In the genomic region with DNA sequence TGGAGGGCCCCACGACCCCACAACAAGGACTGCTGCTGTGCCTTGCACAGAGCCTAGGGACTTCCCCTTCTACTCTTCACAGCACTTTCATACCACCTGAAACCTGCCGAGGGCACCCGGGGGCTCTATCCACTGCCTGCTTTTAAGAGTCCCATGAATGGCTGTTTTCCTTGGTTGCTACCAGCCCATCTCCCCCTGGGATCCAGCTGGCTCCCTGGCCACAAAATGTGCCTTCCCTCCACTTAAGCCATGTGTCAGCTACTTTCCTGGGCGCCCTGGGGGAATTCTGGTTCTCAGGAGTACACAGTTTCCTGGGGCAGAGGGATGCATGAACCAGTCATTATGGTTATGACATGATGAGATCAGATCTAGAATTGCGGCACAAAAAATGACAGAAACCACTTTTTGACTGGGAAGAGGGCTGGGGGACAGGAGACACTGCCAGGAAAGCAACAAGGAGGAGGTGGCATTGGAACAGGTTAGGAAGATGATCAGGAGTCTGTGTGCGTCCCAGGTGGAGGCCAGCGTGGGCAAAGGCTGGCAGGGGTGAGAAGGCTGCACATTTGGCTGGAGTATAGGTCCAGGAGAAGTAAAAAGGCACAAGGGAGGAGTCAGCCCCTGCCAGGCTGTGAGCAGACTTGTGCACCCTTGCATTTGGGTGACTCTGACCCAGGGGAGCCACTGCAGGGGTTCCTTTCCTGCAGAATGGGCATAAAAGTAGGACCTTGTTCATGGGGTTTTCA, we compare ENCODE assay signal across 17 cellular contexts. TPM values are rescaled to one million over a fixed set of nuclear protein-coding genes. Genes with fewer than 3 reads are reported as not detected.
DNase-seq lines count a peak whose midpoint lies in the region; ATAC-seq lines count a peak whose summit lies in the region.
"Had no signal": no experiment of that assay in that cellular context is flagged by ENCODE, and none has a peak within 500 bp of the region (broad histone marks: within the 10 kb centered on the region; RNA-seq: fewer than 3 reads in every experiment).

No MANE protein-coding gene starts in this region.

- H3K18ac ChIP-seq in neuronal stem cell (ENCODE audit: low read length) = no peak overlapping the region

- no peak overlapping the region for H3K14ac ChIP-seq in neuronal stem cell (ENCODE audit: low read length)

- H3K27ac ChIP-seq in neuronal stem cell (replicated peaks; ENCODE audit: low read length) = no peak overlapping the region
- H3K27ac ChIP-seq: ascending aorta had no signal

- H3K4me1 ChIP-seq in neuronal stem cell (ENCODE audit: control insufficient read depth in 2 of 2, insufficient read depth in 1 of 2, low read depth in 1 of 2, low read length in 2 of 2) = peaks cover 0 to 7% of the 10 kb centered on the region in 2 donors
- H3K4me1 ChIP-seq: ascending aorta had no signal

- no peak overlapping the region for H3K9ac ChIP-seq in neuronal stem cell (ENCODE audit: low read depth, low read length, poor library complexity)

- H2AFZ ChIP-seq in neuronal stem cell (ENCODE audit: low read length) = no peak overlapping the region

- DNase-seq in activated CD4-positive, alpha-beta T cell treated with anti-CD3 and anti-CD28 coated beads, Interleukin-2, amount 50 U/mL, for 48 hours = peak; percentile 43 to 66
- no peak for DNase-seq in activated CD4-positive, alpha-beta T cell treated with anti-CD3 and anti-CD28 coated beads, Interleukin-2, amount 10 ng/mL, durations not matched to agents 7 days and 5 days
- DNase-seq in neuronal stem cell (ENCODE audit: low spot score) = no peak
- no peak for DNase-seq in T-cell
- DNase-seq: H7, NCI-H1092 treated with DMSO at 0.1 percent for 48 hours, NCI-H510A, RPMI8226, T-helper 9 cell had no signal

- peaks cover 55% of the 10 kb centered on the region for H3K4me1 Mint-ChIP-seq in activated CD4-positive, alpha-beta T cell treated with anti-CD3 and anti-CD28 coated beads, Interleukin-2, amount 10 ng/mL, durations not matched to agents 7 days and 5 days
- H3K4me1 Mint-ChIP-seq in T-helper 1 cell treated with Interleukin-12 subunit alpha and Interleukin-12 subunit beta and Interleukin-4 antibody, amounts not matched to agents 30 μg/mL and 1 μg/mL, for 36 hours (ENCODE audit: low read depth) = peaks cover 57% of the 10 kb centered on the region
- peaks cover 16 to 21% (median 20%) of the 10 kb centered on the region in 3 donors for H3K4me1 Mint-ChIP-seq in T-cell

- peak; percentile 45 for ATAC-seq in GM19035 (IDR thresholded peaks at IDR 0.05; ENCODE audit: unreplicated experiment)
- no peak for ATAC-seq in GM19467 (IDR thresholded peaks at IDR 0.05; ENCODE audit: unreplicated experiment)
- ATAC-seq in T-cell (replicated peaks in 1 of 4) = no peak
- no peak for ATAC-seq in GM21619 (IDR thresholded peaks at IDR 0.05; ENCODE audit: unreplicated experiment)

- H3K36me3 ChIP-seq in neuronal stem cell (replicated peaks in 1 of 2; ENCODE audit: control insufficient read depth in 2 of 2, insufficient read depth in 2 of 2, low read length in 2 of 2) = no peaks in the 10 kb centered on the region
- H3K36me3 ChIP-seq: ascending aorta had no signal

- no peak overlapping the region for H3K4me3 ChIP-seq in neuronal stem cell (ENCODE audit: low read length in 2 of 2)
- H3K4me3 ChIP-seq: ascending aorta, smooth muscle cell had no signal

- peaks cover 5 to 13% of the 10 kb centered on the region in 2 donors for H3K9me3 ChIP-seq in neuronal stem cell (replicated peaks in 1 of 2; ENCODE audit: control insufficient read depth in 2 of 2, insufficient read depth in 1 of 2, low read depth in 1 of 2, low read length in 2 of 2)
- H3K9me3 ChIP-seq: ascending aorta had no signal

- H2BK5ac ChIP-seq in neuronal stem cell (ENCODE audit: low read length) = no peak overlapping the region

- H3K36me3 Mint-ChIP-seq in activated CD4-positive, alpha-beta T cell treated with anti-CD3 and anti-CD28 coated beads, Interleukin-2, amount 10 ng/mL, durations not matched to agents 7 days and 5 days (ENCODE audit: low read depth) = peaks cover 2% of the 10 kb centered on the region
- peaks cover 12% of the 10 kb centered on the region for H3K36me3 Mint-ChIP-seq in T-helper 1 cell treated with Interleukin-12 subunit alpha and Interleukin-12 subunit beta and Interleukin-4 antibody, amounts not matched to agents 30 μg/mL and 1 μg/mL, for 36 hours (ENCODE audit: low read depth)
- no peaks in the 10 kb centered on the region for H3K36me3 Mint-ChIP-seq in T-cell
- H3K36me3 Mint-ChIP-seq: type B pancreatic cell had no signal

- H3K4me3 Mint-ChIP-seq in activated CD4-positive, alpha-beta T cell treated with anti-CD3 and anti-CD28 coated beads, Interleukin-2, amount 10 ng/mL, durations not matched to agents 7 days and 5 days = no peak overlapping the region
- H3K4me3 Mint-ChIP-seq in T-helper 1 cell treated with Interleukin-12 subunit alpha and Interleukin-12 subunit beta and Interleukin-4 antibody, amounts not matched to agents 30 μg/mL and 1 μg/mL, for 36 hours = peak overlapping the region; percentile 2
- no peak overlapping the region for H3K4me3 Mint-ChIP-seq in T-cell
- H3K4me3 Mint-ChIP-seq: type B pancreatic cell had no signal

- H2BK120ac ChIP-seq in neuronal stem cell (ENCODE audit: low read depth, low read length) = no peak overlapping the region

- WGBS in neuronal stem cell (ENCODE audit: extremely low coverage in 2 of 2, insufficient read length in 2 of 2, insufficient replicate concordance in 1 of 2), 2 donors = no CpG with 5 or more reads among the region's 7 CpGs

- H3K27me3 ChIP-seq in neuronal stem cell (ENCODE audit: control insufficient read depth in 3 of 3, insufficient read depth in 3 of 3, low read depth in 1 of 3, low read length in 3 of 3) = peaks cover 20 to 54% (median 33%) of the 10 kb centered on the region in 3 experiments
- H3K27me3 ChIP-seq: ascending aorta had no signal

- H3K4ac ChIP-seq in neuronal stem cell (ENCODE audit: low read length) = no peak overlapping the region

- H2BK15ac ChIP-seq in neuronal stem cell (ENCODE audit: low read length) = no peak overlapping the region

- POLR2A ChIA-PET in activated CD4-positive, alpha-beta T cell treated with anti-CD3 and anti-CD28 coated beads, Interleukin-2, amount 10 ng/mL, durations not matched to agents 7 days and 5 days (lab: Charles Lee) = no interaction called here
- POLR2A ChIA-PET in T-cell (lab: Charles Lee) = interaction anchor here in 1 of 2 donors (0.6 kb wide), 1 partner anchor 9 kb away, joined by 7 read pairs; no protein-coding TSS in a partner anchor

- CTCF ChIA-PET in activated CD4-positive, alpha-beta T cell treated with anti-CD3 and anti-CD28 coated beads, Interleukin-2, amount 10 ng/mL, durations not matched to agents 7 days and 5 days (lab: Charles Lee) = interaction anchor here (0.7 to 3.4 kb wide), 4 partner anchors 11 to 152 kb away, joined by 4 to 16 read pairs (median 6); no protein-coding TSS in a partner anchor
- CTCF ChIA-PET in T-cell (lab: Charles Lee) = no interaction called here

- H3K4me2 ChIP-seq in neuronal stem cell (ENCODE audit: insufficient read depth, low read length, poor library complexity, severe bottlenecking) = no peak overlapping the region
- H3K4me2 ChIP-seq: smooth muscle cell had no signal

- no peak overlapping the region for H2AK5ac ChIP-seq in neuronal stem cell (ENCODE audit: low read depth, low read length)

- no peak overlapping the region for H3K27ac Mint-ChIP-seq in activated CD4-positive, alpha-beta T cell treated with anti-CD3 and anti-CD28 coated beads, Interleukin-2, amount 10 ng/mL, durations not matched to agents 7 days and 5 days
- H3K27ac Mint-ChIP-seq in T-helper 1 cell treated with Interleukin-12 subunit alpha and Interleukin-12 subunit beta and Interleukin-4 antibody, amounts not matched to agents 30 μg/mL and 1 μg/mL, for 36 hours = peak overlapping the region; percentile 62
- H3K27ac Mint-ChIP-seq in T-cell = no peak overlapping the region
- H3K27ac Mint-ChIP-seq: type B pancreatic cell had no signal

- H2BK12ac ChIP-seq in neuronal stem cell (ENCODE audit: low read length) = no peak overlapping the region

- H4K91ac ChIP-seq in neuronal stem cell (ENCODE audit: low read depth, low read length, poor library complexity) = no peak overlapping the region

- H3K27me3 Mint-ChIP-seq in activated CD4-positive, alpha-beta T cell treated with anti-CD3 and anti-CD28 coated beads, Interleukin-2, amount 10 ng/mL, durations not matched to agents 7 days and 5 days = peaks cover 18% of the 10 kb centered on the region
- peaks cover 10% of the 10 kb centered on the region for H3K27me3 Mint-ChIP-seq in T-helper 1 cell treated with Interleukin-12 subunit alpha and Interleukin-12 subunit beta and Interleukin-4 antibody, amounts not matched to agents 30 μg/mL and 1 μg/mL, for 36 hours (ENCODE audit: low read depth)
- H3K27me3 Mint-ChIP-seq in T-cell = peaks cover 16 to 34% of the 10 kb centered on the region in 2 donors

- H3K79me1 ChIP-seq in neuronal stem cell (ENCODE audit: low read depth, low read length) = no peaks in the 10 kb centered on the region

- no peak overlapping the region for H3K23ac ChIP-seq in neuronal stem cell (ENCODE audit: low read depth, low read length, poor library complexity)

- peaks cover 3% of the 10 kb centered on the region for H3K9me3 Mint-ChIP-seq in activated CD4-positive, alpha-beta T cell treated with anti-CD3 and anti-CD28 coated beads, Interleukin-2, amount 10 ng/mL, durations not matched to agents 7 days and 5 days
- H3K9me3 Mint-ChIP-seq in T-helper 1 cell treated with Interleukin-12 subunit alpha and Interleukin-12 subunit beta and Interleukin-4 antibody, amounts not matched to agents 30 μg/mL and 1 μg/mL, for 36 hours = no peaks in the 10 kb centered on the region
- no peaks in the 10 kb centered on the region for H3K9me3 Mint-ChIP-seq in T-cell
- H3K9me3 Mint-ChIP-seq: type B pancreatic cell had no signal

- H4K8ac ChIP-seq in neuronal stem cell (ENCODE audit: low read depth, low read length) = peak overlapping the region; percentile 6

RNA-seq across cellular contexts. Expression of a gene that starts 3.2 kb away (rescaled TPM):
- 1 to 10 TPM; 6.0 to 6.5 TPM for total RNA-seq in activated CD4-positive, alpha-beta T cell treated with anti-CD3 and anti-CD28 coated beads, Interleukin-2, amount 10 ng/mL, durations not matched to agents 7 days and 5 days
- polyA plus RNA-seq in neuronal stem cell (2013, experiment 1 of 2) = 0.01 TPM
- polyA plus RNA-seq in neuronal stem cell (2013, experiment 2 of 2) = 0.01 TPM
- under 1 TPM in 4 of 5 donors, not detected in 1; 0.20 to 0.53 (median 0.33) TPM for total RNA-seq in T-cell
- total RNA-seq: lung microvascular endothelial cell had no signal

RNA-seq across cellular contexts. Expression of a gene that starts 40.6 kb away (rescaled TPM):
- 10 to 100 TPM; 33.7 to 43.7 TPM for total RNA-seq in activated CD4-positive, alpha-beta T cell treated with anti-CD3 and anti-CD28 coated beads, Interleukin-2, amount 10 ng/mL, durations not matched to agents 7 days and 5 days
- polyA plus RNA-seq in neuronal stem cell (2013, experiment 1 of 2) = 57.1 TPM
- polyA plus RNA-seq in neuronal stem cell (2013, experiment 2 of 2) = 54.7 TPM
- 10 to 100 TPM; 26.5 to 51.3 (median 43.4) TPM for total RNA-seq in T-cell

Comparison
In these comparisons a context has a peak if more than half of its experiments do, and no peak if none do; other contexts are left out.
1. DNase-seq: peak in activated CD4-positive, alpha-beta T cell treated with anti-CD3 and anti-CD28 coated beads, Interleukin-2, amount 50 U/mL, for 48 hours (2 of 2); none in activated CD4-positive, alpha-beta T cell treated with anti-CD3 and anti-CD28 coated beads, Interleukin-2, amount 10 ng/mL, durations not matched to agents 7 days and 5 days (single experiment), neuronal stem cell (single experiment) and T-cell (0 of 34).
2. RNA of a gene that starts 3.2 kb away (total RNA-seq): 6.0 to 6.5 TPM in activated CD4-positive, alpha-beta T cell treated with anti-CD3 and anti-CD28 coated beads, Interleukin-2, amount 10 ng/mL, durations not matched to agents 7 days and 5 days; 0.20 to 0.53 TPM in T-cell; every median in the first group is over 4 times any median in the second.